Comparison of ENCODE assay signal across 14 cellular contexts in the genomic region with DNA sequence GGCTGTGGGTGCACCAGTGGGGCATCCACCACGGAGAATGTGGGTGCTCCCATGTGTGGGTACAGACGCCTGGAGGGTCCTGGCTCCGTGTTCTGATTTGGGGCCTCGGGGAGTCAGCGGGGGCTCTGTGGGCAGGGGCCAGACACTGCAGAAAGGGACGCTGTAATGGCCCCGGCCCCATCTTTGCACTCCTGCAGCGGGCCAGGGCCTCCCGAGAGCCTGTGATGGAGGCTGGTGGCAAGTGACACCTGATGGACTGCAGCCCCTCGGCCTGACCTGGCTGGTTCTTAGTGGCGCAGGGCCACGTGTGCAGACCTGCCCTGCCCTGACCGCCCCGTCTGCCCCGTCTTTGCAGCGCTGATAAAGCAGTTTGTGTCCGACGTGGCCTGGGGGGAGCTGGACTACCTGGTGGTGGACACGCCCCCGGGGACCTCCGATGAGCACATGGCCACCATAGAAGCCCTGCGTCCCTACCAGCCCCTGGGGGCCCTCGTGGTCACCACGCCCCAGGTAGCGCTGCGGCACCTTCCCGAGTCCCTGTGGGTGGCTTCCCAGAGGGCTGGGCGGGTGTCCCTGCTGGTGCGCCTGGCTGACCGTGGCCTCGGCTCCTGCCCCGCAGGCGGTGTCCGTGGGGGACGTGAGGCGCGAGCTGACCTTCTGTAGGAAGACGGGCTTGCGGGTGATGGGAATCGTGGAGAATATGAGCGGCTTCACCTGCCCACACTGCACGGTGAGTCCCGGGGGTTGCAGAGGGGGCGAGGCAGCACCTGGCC. TPM values are rescaled to one million over a fixed set of nuclear protein-coding genes. Genes with fewer than 3 reads are reported as not detected.
DNase-seq lines count a peak whose midpoint lies in the region; ATAC-seq and TF ChIP-seq lines count a peak whose summit lies in the region.
"Had no signal": no experiment of that assay in that cellular context is flagged by ENCODE, and none has a peak within 500 bp of the region (broad histone marks: within the 10 kb centered on the region; RNA-seq: fewer than 3 reads in every experiment).

No MANE protein-coding gene starts in this region.

- H3K27me3 Mint-ChIP-seq in T-helper 17 cell (no peaks in the 10 kb centered on the region), HFFc6 (ENCODE audit: insufficient read depth) (peaks cover 4% of the 10 kb centered on the region)
- H3K27me3 Mint-ChIP-seq: B cell; central memory CD8-positive, alpha-beta T cell had no signal

- no peaks in the 10 kb centered on the region for H3K9me3 ChIP-seq in T-helper 17 cell (ENCODE audit: control insufficient read depth, low read length, poor library complexity, severe bottlenecking)
- H3K9me3 ChIP-seq: gastrocnemius medialis had no signal

- ATAC-seq in T-helper 17 cell = no peak
- ATAC-seq in left ventricle myocardium superior = no peak
- ATAC-seq in HG02623 (IDR thresholded peaks at IDR 0.05; ENCODE audit: unreplicated experiment) = no peak
- ATAC-seq: activated naive CD4-positive, alpha-beta T cell treated with anti-CD3 and anti-CD28 coated beads, Interleukin-2, amount 50 U/mL, for 72 hours; gastrocnemius medialis; HCT116 had no signal

- H3K9me3 Mint-ChIP-seq in HFFc6 = no peaks in the 10 kb centered on the region
- H3K9me3 Mint-ChIP-seq: activated naive CD4-positive, alpha-beta T cell treated with anti-CD3 and anti-CD28 coated beads, Interleukin-2, amount 50 U/mL, for 72 hours; central memory CD8-positive, alpha-beta T cell; mesothelial cell of epicardium had no signal

- H3K27ac Mint-ChIP-seq in T-helper 17 cell (no peak overlapping the region), HFFc6 (no peak overlapping the region)
- H3K27ac Mint-ChIP-seq: activated naive CD4-positive, alpha-beta T cell treated with anti-CD3 and anti-CD28 coated beads, Interleukin-2, amount 50 U/mL, for 72 hours; B cell; mesothelial cell of epicardium had no signal

- H3K4me3 Mint-ChIP-seq in T-helper 17 cell (no peak overlapping the region), HFFc6 (no peak overlapping the region)
- H3K4me3 Mint-ChIP-seq: B cell; central memory CD8-positive, alpha-beta T cell; mesothelial cell of epicardium had no signal

- DNase-seq in T-helper 17 cell (peak; percentile 3 to 11 (median 7)), left ventricle myocardium superior (peak; percentile 29), HFFc6 (no peak)
- DNase-seq: NCI-H1436 treated with DMSO at 0.1 percent for 48 hours, occipital lobe had no signal

- peaks cover 2% of the 10 kb centered on the region for H3K36me3 Mint-ChIP-seq in T-helper 17 cell (ENCODE audit: low read depth)
- peaks cover 4% of the 10 kb centered on the region; the same call in 1 of the 2 replicates for H3K36me3 Mint-ChIP-seq in HFFc6 (ENCODE audit: low read depth)

- TF ChIP-seq CTCF in HFFc6 (IDR thresholded peaks at IDR 0.05) = no peak

- intact Hi-C loops in left ventricle myocardium superior (cut with micrococcal nuclease) = no loop called here

- H3K4me1 Mint-ChIP-seq in T-helper 17 cell = peaks cover 5% of the 10 kb centered on the region
- peaks cover 5% of the 10 kb centered on the region; the same call in 1 of the 2 replicates for H3K4me1 Mint-ChIP-seq in HFFc6 (ENCODE audit: low read depth)

RNA-seq across cellular contexts. Expression of a gene that starts 4.7 kb away (rescaled TPM):
- total RNA-seq in T-helper 17 cell = 10 to 100 TPM; 41.7 to 44.9 TPM
- 36.6 TPM for total RNA-seq in left ventricle myocardium superior
- total RNA-seq in HFFc6 (2021; fragmentation: NEBNext Ultra II Directional; extraction: Animal tissue kit (Norgen Biotek cat#: 25700)) = 10 to 100 TPM; 41.5 to 53.8 (median 43.5) TPM

RNA-seq across cellular contexts. Expression of a gene that starts 5.1 kb away (rescaled TPM):
- total RNA-seq in T-helper 17 cell (100 to 1,000 TPM in 1 of 2 donors, 10 to 100 TPM in 1; 92.2 to 101 TPM), left ventricle myocardium superior (40.8 TPM)
- total RNA-seq in HFFc6 (2021; fragmentation: NEBNext Ultra II Directional; extraction: Animal tissue kit (Norgen Biotek cat#: 25700)) = 10 to 100 TPM; 12.3 to 15.8 (median 13.9) TPM

RNA-seq across cellular contexts. Expression of a gene that starts 6.0 kb away (rescaled TPM):
- total RNA-seq in T-helper 17 cell (under 1 TPM; 0.25 to 0.55 TPM), left ventricle myocardium superior (not detected)
- total RNA-seq in HFFc6 (2021; fragmentation: NEBNext Ultra II Directional; extraction: Animal tissue kit (Norgen Biotek cat#: 25700)) = not detected
- total RNA-seq: activated naive CD4-positive, alpha-beta T cell treated with anti-CD3 and anti-CD28 coated beads, Interleukin-2, amount 50 U/mL, for 72 hours; B cell; occipital lobe; SK-MEL-5; smooth muscle cell had no signal

RNA-seq across cellular contexts. Expression of a gene that starts 14.6 kb away (rescaled TPM):
- total RNA-seq in T-helper 17 cell (10 to 100 TPM; 45.1 to 57.5 TPM), left ventricle myocardium superior (85.9 TPM)
- total RNA-seq in HFFc6 (2021; fragmentation: NEBNext Ultra II Directional; extraction: Animal tissue kit (Norgen Biotek cat#: 25700)) = 100 to 1,000 TPM; 122 to 161 (median 132) TPM

RNA-seq across cellular contexts. Expression of a gene that starts 14.9 kb away (rescaled TPM):
- 10 to 100 TPM; 30.6 to 30.8 TPM for total RNA-seq in T-helper 17 cell
- total RNA-seq in left ventricle myocardium superior = 8.1 TPM
- total RNA-seq in HFFc6 (2021; fragmentation: NEBNext Ultra II Directional; extraction: Animal tissue kit (Norgen Biotek cat#: 25700)) = 10 to 100 TPM; 11.4 to 16.1 (median 12.3) TPM
